ENCODE assay signal across 16 cellular contexts in the genomic region with DNA sequence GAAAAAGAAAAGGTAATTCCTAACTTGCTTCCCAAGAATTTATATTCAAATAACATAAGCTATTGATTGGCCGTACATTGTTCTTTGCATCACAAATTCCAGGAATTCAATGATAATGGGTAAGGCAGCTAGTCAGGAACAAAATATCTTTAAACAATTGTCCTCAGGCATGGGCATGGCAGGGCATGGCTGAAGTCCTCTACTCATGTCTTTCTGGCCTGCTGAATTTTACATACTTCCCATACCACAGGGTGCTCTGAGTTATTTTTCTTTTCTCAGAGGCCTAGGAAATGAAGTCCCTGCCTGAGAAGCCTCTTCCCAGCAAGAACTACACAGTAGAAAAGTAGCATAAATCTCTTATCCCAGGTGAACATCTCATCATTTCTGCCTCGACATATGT. TPM values are rescaled to one million over a fixed set of nuclear protein-coding genes. Genes with fewer than 3 reads are reported as not detected.
DNase-seq lines count a peak whose midpoint lies in the region; ATAC-seq, FAIRE-seq and TF ChIP-seq lines count a peak whose summit lies in the region.
"Had no signal": no experiment of that assay in that cellular context is flagged by ENCODE, and none has a peak within 500 bp of the region (broad histone marks: within the 10 kb centered on the region; RNA-seq: fewer than 3 reads in every experiment).

No MANE protein-coding gene starts in this region.

- H3K14ac ChIP-seq in IMR-90 (replicated peaks; ENCODE audit: low read depth, low read length), result no peak overlapping the region

- POLR2A ChIA-PET in IMR-90 (lab: Charles Lee; ENCODE audit: unreplicated experiment), result no interaction called here

- no peak overlapping the region for H2BK15ac ChIP-seq in IMR-90 (ENCODE audit: low read depth, low read length)

- no peak overlapping the region for H3K4me3 ChIP-seq in AG10803 (ENCODE audit: low read length)
- no peak overlapping the region for H3K4me3 ChIP-seq in IMR-90 (ENCODE audit: insufficient read depth, low read depth, low read length)
- no peak overlapping the region for H3K4me3 ChIP-seq in osteoblast (ENCODE audit: insufficient read depth, low read length)
- H3K4me3 ChIP-seq: BLaER1 treated with 17β-estradiol and CSF1 and Interleukin-3, amounts not matched to agents 10 nM and 100 nM; PC-9 had no signal

- no peaks in the 10 kb centered on the region for H3K27me3 Mint-ChIP-seq in dendritic cell treated with granulocyte-macrophage colony-stimulating factor and Interleukin-4, amounts not matched to agents 40 ng/mL and 50 ng/mL, for 4 days

- in situ Hi-C loops in IMR-90 (cut with MboI; ENCODE audit: low sequenced_read_pairs), result no loop called here

- H3K79me2 ChIP-seq in osteoblast (ENCODE audit: insufficient read depth, low read length), result no peaks in the 10 kb centered on the region

- H3K4me1 ChIP-seq in IMR-90 (ENCODE audit: control insufficient read depth, insufficient read depth, low read length) (0 out of 2 replicates have a peak, but pooled peaks cover 2% of the 10 kb centered on the region), osteoblast (ENCODE audit: insufficient read depth, low read length) (peaks cover 18% of the 10 kb centered on the region)

- no peak overlapping the region; the same call in 1 of the 2 replicates for H3K9ac ChIP-seq in IMR-90 (ENCODE audit: low read depth, low read length)
- H3K9ac ChIP-seq: BLaER1 treated with 17β-estradiol and CSF1 and Interleukin-3, amounts not matched to agents 10 nM and 100 nM had no signal

- no peak for TF ChIP-seq RAD21 in IMR-90 (IDR thresholded peaks at IDR 0.05; ENCODE audit: low read length)

- no peaks in the 10 kb centered on the region for H3K36me3 Mint-ChIP-seq in dendritic cell treated with granulocyte-macrophage colony-stimulating factor and Interleukin-4, amounts not matched to agents 40 ng/mL and 50 ng/mL, for 4 days (ENCODE audit: low read depth)

- H3K9me3 ChIP-seq in IMR-90 (ENCODE audit: control insufficient read depth, insufficient read depth, low read length), result peaks cover 2% of the 10 kb centered on the region; the same call in 1 of the 2 replicates
- H3K9me3 ChIP-seq in osteoblast (ENCODE audit: low read depth, low read length), result no peaks in the 10 kb centered on the region

- H3K56ac ChIP-seq in IMR-90 (ENCODE audit: extremely low read depth, insufficient read depth, low read length), result no peak overlapping the region

- H3K4me2 ChIP-seq in IMR-90 (ENCODE audit: low read depth, low read length) (no peak overlapping the region), osteoblast (ENCODE audit: insufficient read depth, low read length) (no peak overlapping the region)
- H3K4me2 ChIP-seq: PC-9 had no signal

- H4K20me1 ChIP-seq in IMR-90 (ENCODE audit: insufficient read depth, low read length) (no peaks in the 10 kb centered on the region), osteoblast (ENCODE audit: insufficient read depth, low read length) (no peaks in the 10 kb centered on the region)
- H4K20me1 ChIP-seq: BLaER1 treated with 17β-estradiol and CSF1 and Interleukin-3, amounts not matched to agents 10 nM and 100 nM had no signal

- TF ChIP-seq CTCF in AG10803 (conservative IDR thresholded peaks at IDR 0.05; ENCODE audit: low read length), result no peak
- TF ChIP-seq CTCF in IMR-90 (conservative IDR thresholded peaks at IDR 0.05; ENCODE audit: low read depth, low read length), result no peak
- TF ChIP-seq CTCF in osteoblast (IDR thresholded peaks at IDR 0.05; ENCODE audit: extremely low read depth, low read depth, low read length), result no peak
- TF ChIP-seq CTCF in D721Med (IDR thresholded peaks at IDR 0.05; ENCODE audit: insufficient read depth, missing control alignments), result no peak

- peak overlapping the region; percentile 36 for H3K27ac Mint-ChIP-seq in dendritic cell treated with granulocyte-macrophage colony-stimulating factor and Interleukin-4, amounts not matched to agents 40 ng/mL and 50 ng/mL, for 4 days
- H3K27ac Mint-ChIP-seq: CD8-positive, alpha-beta memory T cell had no signal

- no peak overlapping the region; the same call in 1 of the 2 replicates for H3K23ac ChIP-seq in IMR-90 (ENCODE audit: low read depth, low read length)

- H3K9me3 Mint-ChIP-seq in dendritic cell treated with granulocyte-macrophage colony-stimulating factor and Interleukin-4, amounts not matched to agents 40 ng/mL and 50 ng/mL, for 4 days, result peaks cover 13% of the 10 kb centered on the region

- H3K27ac ChIP-seq in IMR-90 (ENCODE audit: insufficient read depth, low read length) (no peak overlapping the region), osteoblast (ENCODE audit: low read depth, low read length) (no peak overlapping the region), caudate nucleus (ENCODE audit: low read depth, low read length) (no peak overlapping the region)
- H3K27ac ChIP-seq: PC-9 had no signal

- no peak overlapping the region for H2AK9ac ChIP-seq in IMR-90 (replicated peaks; ENCODE audit: low read depth, low read length, poor library complexity)

- H4K91ac ChIP-seq in IMR-90 (ENCODE audit: insufficient read depth, low read depth, low read length), result no peak overlapping the region

- CTCF ChIA-PET in IMR-90 (lab: Yijun Ruan, JAX), result no interaction called here

- H3K4ac ChIP-seq in IMR-90 (ENCODE audit: low read depth, low read length), result peak overlapping the region; percentile 5; the same call in 1 of the 2 replicates

- peak overlapping the region; percentile 39; the same call in 1 of the 2 replicates for H2BK20ac ChIP-seq in IMR-90 (ENCODE audit: low read depth, low read length)

- dilution Hi-C loops in IMR-90 (cut with HindIII; ENCODE audit: low sequenced_read_pairs, unreplicated experiment), result no loop called here

- FAIRE-seq in D721Med (lab: Jason Lieb, UNC), result no peak

- no peak overlapping the region for H3K4me3 Mint-ChIP-seq in dendritic cell treated with granulocyte-macrophage colony-stimulating factor and Interleukin-4, amounts not matched to agents 40 ng/mL and 50 ng/mL, for 4 days
- H3K4me3 Mint-ChIP-seq: CD8-positive, alpha-beta memory T cell had no signal

- ATAC-seq in IMR-90 (ENCODE audit: low read depth) (peak; percentile 50), HG03039 (IDR thresholded peaks at IDR 0.05; ENCODE audit: unreplicated experiment) (no peak)

- no peak overlapping the region; the same call in 1 of the 2 replicates for H4K5ac ChIP-seq in IMR-90 (ENCODE audit: low read depth, low read length)

- BruUV-seq in IMR-90 (replicated peaks; lab: Mats Ljungman, UMichigan), result no TSS peak

- H2BK120ac ChIP-seq in IMR-90 (ENCODE audit: low read depth, low read length), result peak overlapping the region; percentile 12; the same call in 1 of the 2 replicates

- H3K36me3 ChIP-seq in IMR-90 (ENCODE audit: control insufficient read depth, insufficient read depth, low read length), result no peaks in the 10 kb centered on the region
- no peaks in the 10 kb centered on the region for H3K36me3 ChIP-seq in osteoblast (ENCODE audit: insufficient read depth, low read length)
- H3K36me3 ChIP-seq: BLaER1 treated with 17β-estradiol and CSF1 and Interleukin-3, amounts not matched to agents 10 nM and 100 nM had no signal

- H2AK5ac ChIP-seq in IMR-90 (ENCODE audit: low read depth, low read length), result no peak overlapping the region

- no peak overlapping the region for H3K18ac ChIP-seq in IMR-90 (ENCODE audit: low read depth, low read length)

- no peaks in the 10 kb centered on the region for H3K79me1 ChIP-seq in IMR-90 (ENCODE audit: low read depth in 1 of 2, low read length in 2 of 2)

- no peak for TF ChIP-seq POLR2A in IMR-90 (IDR thresholded peaks at IDR 0.05; ENCODE audit: low read depth, low read length)

- peaks cover 48% of the 10 kb centered on the region for H3K4me1 Mint-ChIP-seq in dendritic cell treated with granulocyte-macrophage colony-stimulating factor and Interleukin-4, amounts not matched to agents 40 ng/mL and 50 ng/mL, for 4 days (ENCODE audit: low read depth)

- no CpG with 5 or more reads among the region's 2 CpGs for WGBS in IMR-90 (ENCODE audit: extremely low coverage in 2 of 2, insufficient read length in 1 of 2), 2 experiments

- H4K8ac ChIP-seq in IMR-90 (ENCODE audit: low read depth in 2 of 2, low read length in 2 of 2), result peak overlapping the region in 1 of 2 experiments; percentile 33; a peak in 2 of 4 replicates

- peak; percentile 54 for DNase-seq in AG10803 (ENCODE audit: low read depth)
- no peak for DNase-seq in IMR-90
- no peak for DNase-seq in osteoblast (ENCODE audit: insufficient read length, low spot score, missing footprints)
- no peak for DNase-seq in D721Med (ENCODE audit: insufficient read length, low spot score)
- DNase-seq in caudate nucleus (lab: John Stamatoyannopoulos, UW), result no peak
- DNase-seq in NCI-H69 (lab: John Stamatoyannopoulos, UW), result no peak
- DNase-seq: 8988T; CD8-positive, alpha-beta memory T cell; DND-41; KG1; NCI-H510A; NCI-H82 had no signal

- H3K27me3 ChIP-seq in IMR-90 (ENCODE audit: control insufficient read depth, insufficient read depth, low read length), result no peaks in the 10 kb centered on the region
- H3K27me3 ChIP-seq in osteoblast (ENCODE audit: insufficient read depth, low read length), result no peaks in the 10 kb centered on the region
- H3K27me3 ChIP-seq: BLaER1 treated with 17β-estradiol and CSF1 and Interleukin-3, amounts not matched to agents 10 nM and 100 nM had no signal

- no peak overlapping the region for H2AFZ ChIP-seq in IMR-90 (replicated peaks; ENCODE audit: low read length, poor library complexity)
- H2AFZ ChIP-seq in osteoblast (ENCODE audit: low read length), result peak overlapping the region; percentile 76
- H2AFZ ChIP-seq: PC-9 had no signal

- H3K9me1 ChIP-seq in IMR-90 (ENCODE audit: insufficient read depth, low read length), result no peaks in the 10 kb centered on the region

- intact Hi-C loops in IMR-90 (cut with micrococcal nuclease), result loop anchor here (2.0 kb wide), 1 partner anchor 15 kb away; a partner anchor contains a TSS
- intact Hi-C loops in dendritic cell treated with granulocyte-macrophage colony-stimulating factor and Interleukin-4, amounts not matched to agents 40 ng/mL and 50 ng/mL, for 4 days (cut with micrococcal nuclease), result no loop called here

- peak overlapping the region; percentile 29 for H2BK5ac ChIP-seq in IMR-90 (ENCODE audit: low read depth, low read length, poor library complexity, severe bottlenecking)

TF ChIP-seq in IMR-90, 13 proteins besides CTCF, POLR2A, EP300 and RAD21 (continues in another document):
- TF ChIP-seq RFX5 (IDR thresholded peaks at IDR 0.05; ENCODE audit: low read depth, low read length), result no peak
- no peak for TF ChIP-seq SMC3 (IDR thresholded peaks at IDR 0.05; ENCODE audit: low read depth, low read length)
- no peak for TF ChIP-seq FOS (IDR thresholded peaks at IDR 0.05; ENCODE audit: low read depth, low read length)

RNA-seq across cellular contexts. Expression of a gene that starts 15.1 kb away (rescaled TPM):
- total RNA-seq in IMR-90 (2012; rRNA removed), result 27.2 and 27.5 TPM in 2 replicates
- 15.8 and 20.0 TPM in 2 replicates for polyA plus RNA-seq in IMR-90 (2012; rRNA removed)
- polyA plus RNA-seq in IMR-90 (2012; cell fraction: cytosol; rRNA removed), result 8.7 and 16.2 TPM in 2 replicates
- 3.8 and 25.0 TPM in 2 replicates for polyA plus RNA-seq in IMR-90 (2012; cell fraction: nucleus; rRNA removed; ENCODE audit: low replicate concordance)
- total RNA-seq in osteoblast, result 141 and 150 TPM in 2 replicates

RNA-seq across cellular contexts. Expression of a gene that starts 31.5 kb away (rescaled TPM):
- total RNA-seq in IMR-90 (2012; rRNA removed) (24.2 and 28.9 TPM in 2 replicates), osteoblast (93.0 and 93.1 TPM in 2 replicates)
- polyA plus RNA-seq in IMR-90 (2012; rRNA removed), result 14.1 and 16.0 TPM in 2 replicates
- 3.8 and 5.0 TPM in 2 replicates for polyA plus RNA-seq in IMR-90 (2012; cell fraction: cytosol; rRNA removed)
- 2.5 and 15.9 TPM in 2 replicates for polyA plus RNA-seq in IMR-90 (2012; cell fraction: nucleus; rRNA removed; ENCODE audit: low replicate concordance)
